ENCODE assay signal across 2 cellular contexts in the genomic region with DNA sequence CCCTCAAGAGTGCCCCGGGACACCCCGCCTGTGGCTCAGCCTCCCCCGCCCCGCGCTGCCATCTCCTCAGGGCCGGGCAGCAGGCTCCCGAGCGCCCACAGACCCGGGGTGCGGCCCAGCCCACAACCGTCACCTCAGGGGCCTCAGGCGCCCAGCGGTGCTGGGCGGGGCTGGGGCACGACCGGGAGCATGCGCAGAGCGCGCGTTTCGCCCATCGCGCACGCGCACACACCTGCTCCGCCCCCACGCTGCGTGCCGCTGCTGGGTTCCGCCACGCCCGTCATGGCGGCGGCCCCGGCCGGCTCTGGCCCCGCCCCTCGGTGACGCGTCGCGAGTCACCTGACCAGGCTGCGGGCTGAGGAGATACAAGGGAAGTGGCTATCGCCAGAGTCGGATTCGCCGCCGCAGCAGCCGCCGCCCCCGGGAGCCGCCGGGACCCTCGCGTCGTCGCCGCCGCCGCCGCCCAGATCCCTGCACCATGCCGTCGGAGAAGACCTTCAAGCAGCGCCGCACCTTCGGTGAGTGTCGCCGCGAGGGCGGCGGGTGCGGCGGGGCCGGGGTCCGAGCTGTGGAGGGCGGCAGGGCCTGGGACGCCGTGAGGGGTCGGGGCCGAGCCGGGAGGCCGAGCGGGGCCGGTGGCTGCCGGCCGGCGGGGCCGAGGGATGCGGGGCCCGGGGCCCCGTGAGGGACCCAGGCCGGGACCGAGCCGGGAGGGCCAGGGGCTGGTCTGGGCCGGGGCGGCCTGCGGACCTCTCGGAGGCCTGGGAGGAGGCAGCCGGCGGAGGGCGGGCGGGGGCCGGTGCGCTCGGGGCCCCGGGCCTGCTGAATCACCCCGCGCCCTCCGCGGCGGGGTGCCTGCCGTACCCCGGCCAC.
TF ChIP-seq lines count a peak whose summit lies in the region.

Gene MAP1LC3B (plus strand): TSS at position 387 of the 873 bp plus-strand sequence. CDS start 92 bp downstream, at position 479.

TF ChIP-seq in IMR-90, 13 proteins besides CTCF, POLR2A, EP300 and RAD21:
- TF ChIP-seq RFX5 (IDR thresholded peaks at IDR 0.05; ENCODE audit: low read depth, low read length) (no peak), CHD1 (IDR thresholded peaks at IDR 0.05; ENCODE audit: low read depth, low read length) (peak; percentile 76; the same call in 1 of the 2 replicates), FOS (IDR thresholded peaks at IDR 0.05; ENCODE audit: low read depth, low read length) (peak; percentile 35; the same call in 1 of the 2 replicates), MXI1 (IDR thresholded peaks at IDR 0.05; ENCODE audit: borderline replicate concordance, low read depth, low read length) (peak; percentile 56; the same call in 1 of the 2 replicates), USF2 (IDR thresholded peaks at IDR 0.05; ENCODE audit: low read depth, low read length) (peak; percentile 94), MAFK (IDR thresholded peaks at IDR 0.05; ENCODE audit: low read depth, low read length) (no peak), BHLHE40 (IDR thresholded peaks at IDR 0.05; ENCODE audit: low read depth, low read length) (peak; percentile 78), NFE2L2 (IDR thresholded peaks at IDR 0.05; ENCODE audit: low read depth, low read length) (no peak), SMC3 (IDR thresholded peaks at IDR 0.05; ENCODE audit: low read depth, low read length) (no peak), MAZ (IDR thresholded peaks at IDR 0.05; ENCODE audit: borderline replicate concordance, low read depth, low read length) (peak; percentile 97), CEBPB (IDR thresholded peaks at IDR 0.05; ENCODE audit: low read depth, low read length) (no peak), RCOR1 (IDR thresholded peaks at IDR 0.05; ENCODE audit: insufficient replicate concordance, low read length) (no peak)
- TF ChIP-seq, protein P1, sequence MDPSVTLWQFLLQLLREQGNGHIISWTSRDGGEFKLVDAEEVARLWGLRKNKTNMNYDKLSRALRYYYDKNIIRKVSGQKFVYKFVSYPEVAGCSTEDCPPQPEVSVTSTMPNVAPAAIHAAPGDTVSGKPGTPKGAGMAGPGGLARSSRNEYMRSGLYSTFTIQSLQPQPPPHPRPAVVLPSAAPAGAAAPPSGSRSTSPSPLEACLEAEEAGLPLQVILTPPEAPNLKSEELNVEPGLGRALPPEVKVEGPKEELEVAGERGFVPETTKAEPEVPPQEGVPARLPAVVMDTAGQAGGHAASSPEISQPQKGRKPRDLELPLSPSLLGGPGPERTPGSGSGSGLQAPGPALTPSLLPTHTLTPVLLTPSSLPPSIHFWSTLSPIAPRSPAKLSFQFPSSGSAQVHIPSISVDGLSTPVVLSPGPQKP (IDR thresholded peaks at IDR 0.05; ENCODE audit: borderline replicate concordance, low read depth, low read length), result no peak

TF ChIP-seq in endothelial cell of umbilical vein, 7 proteins besides CTCF, POLR2A, EP300 and RAD21:
- TF ChIP-seq MAX (IDR thresholded peaks at IDR 0.05; ENCODE audit: insufficient read depth, insufficient read length) (peak; percentile 61), FOS (IDR thresholded peaks at IDR 0.05; ENCODE audit: borderline replicate concordance, insufficient read depth, low read length) (peak; percentile 35), JUN (IDR thresholded peaks at IDR 0.05; ENCODE audit: borderline replicate concordance, insufficient read depth, insufficient read length, low read depth) (no peak), POLR2AphosphoS5 (IDR thresholded peaks at IDR 0.05; ENCODE audit: insufficient read depth, low read depth, low read length) (peak; percentile 99), MYC (IDR thresholded peaks at IDR 0.05; ENCODE audit: low read depth, low read length) (no peak)
